8 cellular contexts compared by ENCODE assay signal in the genomic region with DNA sequence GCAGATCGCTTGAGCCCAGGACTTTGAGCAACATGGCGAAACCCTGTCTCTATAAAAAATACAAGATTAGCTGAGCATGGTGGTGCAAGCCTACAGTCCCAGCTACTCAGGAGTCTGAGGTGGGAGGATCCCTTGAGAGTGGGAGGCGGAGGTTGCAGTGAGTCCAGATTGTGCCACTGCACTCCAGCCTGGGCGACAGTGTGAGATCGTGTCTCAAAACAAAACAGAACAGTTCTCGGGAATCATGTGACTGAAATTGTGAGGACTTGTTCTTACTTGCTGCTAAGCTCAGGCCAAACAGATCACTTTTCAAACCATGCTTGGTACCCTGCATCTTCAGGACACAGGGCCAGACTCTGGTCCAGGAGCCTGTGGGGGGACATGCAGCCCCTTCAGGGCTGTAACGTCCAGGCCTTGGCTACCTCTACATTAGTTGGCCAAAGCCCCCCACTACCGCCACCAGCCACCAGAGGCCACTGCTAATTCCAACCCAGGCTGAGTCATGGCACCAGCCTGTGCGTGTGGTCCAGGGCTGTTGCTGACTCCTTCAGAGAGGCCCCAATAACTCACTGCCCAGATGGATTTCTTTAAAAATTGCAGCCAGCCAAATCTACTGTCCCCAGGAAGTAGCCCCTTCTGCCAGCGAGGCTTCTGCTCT. TPM values are rescaled to one million over a fixed set of nuclear protein-coding genes. Genes with fewer than 3 reads are reported as not detected.
A peak's percentile ranks its signal among the peaks of the same experiment; 100 is the strongest.
DNase-seq lines count a peak whose midpoint lies in the region; ATAC-seq and TF ChIP-seq lines count a peak whose summit lies in the region.

No MANE protein-coding gene starts in this region.

- H3K36me3 ChIP-seq in HAP-1 (replicated peaks) = no peaks in the 10 kb centered on the region
- H3K36me3 ChIP-seq in thyroid gland = no peaks in the 10 kb centered on the region

- in situ Hi-C loops in HAP-1 (cut with MboI; ENCODE audit: low sequenced_read_pairs) (no loop called here), astrocyte of the spinal cord (cut with HindIII; ENCODE audit: low sequenced_read_pairs) (no loop called here)

- intact Hi-C loops in thyroid gland (cut with DNase I) = no loop called here

- H3K9me3 ChIP-seq in HAP-1 = no peaks in the 10 kb centered on the region
- H3K9me3 ChIP-seq in thyroid gland = no peaks in the 10 kb centered on the region

- DNase-seq in AG20443 (ENCODE audit: low spot score) (peak; percentile 93), HAP-1 (ENCODE audit: low spot score in 2 of 2) (peak; percentile 4 to 71), RKO (ENCODE audit: low spot score) (peak; percentile 81), astrocyte of the spinal cord (ENCODE audit: low read depth, low spot score) (peak; percentile 51), kidney tubule cell (ENCODE audit: low spot score) (peak; percentile 50), thyroid gland (peak; percentile 35 to 37)

- H3K4me3 ChIP-seq in HAP-1 = no peak overlapping the region
- H3K4me3 ChIP-seq in astrocyte of the spinal cord (ENCODE audit: low read depth, low read length) = no peak overlapping the region
- no peak overlapping the region for H3K4me3 ChIP-seq in thyroid gland (replicated peaks in 1 of 3)

- no peaks in the 10 kb centered on the region for H3K4me1 ChIP-seq in HAP-1
- no peaks in the 10 kb centered on the region for H3K4me1 ChIP-seq in thyroid gland

- no peak for TF ChIP-seq POLR2A in thyroid gland (IDR thresholded peaks at IDR 0.05)

- H3K27ac ChIP-seq in thyroid gland = no peak overlapping the region

- H3K27me3 ChIP-seq in HAP-1 (ENCODE audit: low read depth) (peaks cover 7% of the 10 kb centered on the region; the same call in 1 of the 2 replicates), thyroid gland (no peaks in the 10 kb centered on the region)

- TF ChIP-seq CTCF in astrocyte of the spinal cord (IDR thresholded peaks at IDR 0.05; ENCODE audit: low read depth, low read length) = peak; percentile 84
- TF ChIP-seq CTCF in thyroid gland (IDR thresholded peaks at IDR 0.05) = peak in 4 of 6 experiments; percentile 35 to 55 (median 41)

- ATAC-seq in GM19324 (IDR thresholded peaks at IDR 0.05; ENCODE audit: low FRiP score, unreplicated experiment) (no peak), HG03469 (IDR thresholded peaks at IDR 0.05; ENCODE audit: unreplicated experiment) (no peak)

- 71 to 83% methylated on average over 8 to 9 of the region's 10 CpGs for WGBS in thyroid gland, 2 donors

RNA-seq across cellular contexts. Expression of gene SYNDIG1L, which starts 33.4 kb away (rescaled TPM):
- total RNA-seq in thyroid gland = under 1 TPM in 2 of 4 donors, not detected in 2; 0.13 to 0.54 TPM

RNA-seq across cellular contexts. Expression of gene NPC2, which starts 33.7 kb away (rescaled TPM):
- total RNA-seq in thyroid gland = 1,000 to 10,000 TPM in 1 of 4 donors, 100 to 1,000 TPM in 3; 583 to 1,617 (median 793) TPM

RNA-seq across cellular contexts. Expression of gene ISCA2, which starts 34.1 kb away (rescaled TPM):
- total RNA-seq in thyroid gland = 10 to 100 TPM; 24.6 to 54.9 (median 44.2) TPM

Comparison
In these comparisons a context has a peak if more than half of its experiments do, and no peak if none do; other contexts are left out.
1. DNase-seq: peak in every context shown above with its lines; median percentile 93 in AG20443; 81 in RKO; 51 in astrocyte of the spinal cord; 50 in kidney tubule cell; 38 in HAP-1; 36 in thyroid gland.